In the genomic region with DNA sequence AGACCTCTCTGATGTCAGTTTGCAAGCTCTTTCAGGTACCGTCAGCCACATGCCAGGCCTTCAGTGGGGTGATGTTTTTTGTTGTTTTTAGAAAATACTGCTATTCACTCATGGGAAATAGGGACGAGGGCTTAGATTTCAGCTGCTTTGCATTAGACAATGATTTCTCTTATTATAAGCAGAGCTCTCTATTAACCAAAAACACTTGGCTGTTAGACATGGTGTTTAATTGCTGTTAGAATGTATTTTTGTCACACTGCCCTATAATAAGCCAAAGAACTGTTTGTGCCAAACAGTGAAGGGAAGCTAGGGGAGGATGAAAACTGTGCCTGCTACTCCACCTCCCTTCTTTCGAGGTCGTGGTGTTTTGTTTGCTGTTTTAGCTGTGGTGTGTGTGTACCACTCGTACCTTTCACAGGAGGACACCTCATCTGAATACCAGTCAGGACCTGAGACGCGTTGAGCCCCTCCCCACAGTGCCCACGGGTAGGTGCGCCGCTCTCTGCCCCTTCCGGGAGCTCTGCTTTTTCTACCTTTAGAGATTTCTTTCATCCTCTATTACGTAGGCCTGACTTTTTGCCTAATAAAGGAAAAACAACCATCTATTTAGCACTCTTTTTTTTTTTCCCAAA, we compare ENCODE assay signal across 17 cellular contexts. TPM values are rescaled to one million over a fixed set of nuclear protein-coding genes. Genes with fewer than 3 reads are reported as not detected.
A peak's percentile ranks its signal among the peaks of the same experiment; 100 is the strongest.
DNase-seq lines count a peak whose midpoint lies in the region; ATAC-seq, FAIRE-seq and TF ChIP-seq lines count a peak whose summit lies in the region.
"Had no signal": no experiment of that assay in that cellular context is flagged by ENCODE, and none has a peak within 500 bp of the region (broad histone marks: within the 10 kb centered on the region; RNA-seq: fewer than 3 reads in every experiment).

No MANE protein-coding gene starts in this region.

- H3K36me3 ChIP-seq in bronchial epithelial cell (ENCODE audit: control insufficient read depth, insufficient read depth, low read length): no peaks in the 10 kb centered on the region
- H3K36me3 ChIP-seq in skeletal muscle tissue (ENCODE audit: control insufficient read depth in 3 of 3, insufficient read depth in 3 of 3, low read length in 3 of 3): no peaks in the 10 kb centered on the region
- H3K36me3 ChIP-seq: breast epithelium, vagina had no signal

- no peaks in the 10 kb centered on the region for H3K9me3 ChIP-seq in skeletal muscle tissue (ENCODE audit: control insufficient read depth in 3 of 3, low read length in 3 of 3)
- H3K9me3 ChIP-seq: breast epithelium, vagina had no signal

- H3K27me3 ChIP-seq in bronchial epithelial cell (ENCODE audit: control insufficient read depth, insufficient read depth, low read length): no peaks in the 10 kb centered on the region
- H3K27me3 ChIP-seq in skeletal muscle tissue (ENCODE audit: control insufficient read depth in 3 of 3, insufficient read depth in 3 of 3, low read length in 3 of 3): no peaks in the 10 kb centered on the region
- H3K27me3 ChIP-seq: breast epithelium, dorsolateral prefrontal cortex, vagina had no signal

- no peak overlapping the region for H3K27ac ChIP-seq in skeletal muscle tissue (ENCODE audit: low read depth, low read length)
- H3K27ac ChIP-seq: breast epithelium, vagina had no signal

- DNase-seq in G401 (ENCODE audit: low spot score) (peak; percentile 70), bronchial epithelial cell (ENCODE audit: low read depth) (peak; percentile 46), islet precursor cell (peak; percentile 42), RPMI8226 (no peak), occipital lobe (lab: John Stamatoyannopoulos, UW) (no peak)
- DNase-seq: dorsolateral prefrontal cortex, KG1, NCI-H1048, NCI-H2081 treated with DMSO at 0.1 percent for 48 hours, NCI-H524, T1000 had no signal

- no peak for FAIRE-seq in bronchial epithelial cell (lab: Jason Lieb, UNC)

- in situ Hi-C loops in G401 (cut with HindIII; ENCODE audit: low sequenced_read_pairs): no loop called here

- no peak for TF ChIP-seq CTCF in bronchial epithelial cell (IDR thresholded peaks at IDR 0.05; ENCODE audit: insufficient read depth, low read length, severe bottlenecking)

- no peak overlapping the region for H3K4me3 ChIP-seq in bronchial epithelial cell (ENCODE audit: low read depth, low read length)
- no peak overlapping the region for H3K4me3 ChIP-seq in skeletal muscle tissue (ENCODE audit: low read length in 3 of 3)
- H3K4me3 ChIP-seq: breast epithelium, dorsolateral prefrontal cortex, vagina had no signal

- ATAC-seq in HG03571 (IDR thresholded peaks at IDR 0.05; ENCODE audit: unreplicated experiment) (no peak), GM21717 (IDR thresholded peaks at IDR 0.05; ENCODE audit: unreplicated experiment) (no peak)
- ATAC-seq: esophagus mucosa had no signal

- H3K4me1 ChIP-seq in skeletal muscle tissue (ENCODE audit: control insufficient read depth in 3 of 3, insufficient read depth in 3 of 3, low read length in 3 of 3): peaks cover 19 to 33% (median 23%) of the 10 kb centered on the region in 3 donors
- H3K4me1 ChIP-seq: breast epithelium had no signal

- H3K9ac ChIP-seq in skeletal muscle tissue (ENCODE audit: low read depth in 1 of 3, low read length in 3 of 3): peak overlapping the region in 2 of 3 donors; percentile 7 to 9

RNA-seq across cellular contexts. Expression of a gene that starts 57.9 kb away (rescaled TPM):
- total RNA-seq in G401 (2014; rRNA removed; shearing (Covaris generic)): 18.0 and 23.2 TPM in 2 replicates
- total RNA-seq in bronchial epithelial cell (39.0 and 40.5 TPM in 2 replicates), skeletal muscle tissue (18.3 TPM), occipital lobe (23.2 TPM)

Comparison
In these comparisons a context has a peak if more than half of its experiments do, and no peak if none do; other contexts are left out.
1. DNase-seq: peak in G401 (single experiment), bronchial epithelial cell (single experiment) and islet precursor cell (single experiment); none in RPMI8226 (single experiment) and occipital lobe (single experiment).